Comparison of ENCODE assay signal across 20 cellular contexts in the genomic region with DNA sequence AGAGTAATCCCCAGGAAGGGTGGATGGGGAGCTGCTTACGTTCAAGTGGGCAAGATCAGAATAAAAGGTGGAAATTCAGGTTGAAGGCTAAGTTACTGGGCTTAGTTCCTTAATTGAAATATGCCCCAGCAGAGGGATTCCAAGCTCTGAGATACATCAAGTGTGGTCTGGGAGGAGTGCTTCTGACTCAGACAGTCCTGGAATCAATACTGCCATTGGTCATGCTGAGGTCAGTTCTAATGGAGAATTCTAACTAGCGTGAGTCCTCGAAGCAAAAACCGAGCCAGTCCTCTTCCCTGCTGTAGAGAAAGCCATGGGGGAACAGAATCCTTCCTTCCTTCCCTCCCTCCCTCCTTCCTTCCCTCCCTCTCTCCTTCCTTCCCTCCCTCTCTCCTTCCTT. TPM values are rescaled to one million over a fixed set of nuclear protein-coding genes. Genes with fewer than 3 reads are reported as not detected.
A peak's percentile ranks its signal among the peaks of the same experiment; 100 is the strongest.
DNase-seq lines count a peak whose midpoint lies in the region; ATAC-seq and TF ChIP-seq lines count a peak whose summit lies in the region.
"Had no signal": no experiment of that assay in that cellular context is flagged by ENCODE, and none has a peak within 500 bp of the region (broad histone marks: within the 10 kb centered on the region; RNA-seq: fewer than 3 reads in every experiment).

No MANE protein-coding gene starts in this region.

- H3K4me3 ChIP-seq in MG63 (no peak overlapping the region), RWPE2 (ENCODE audit: severe bottlenecking) (no peak overlapping the region)
- H3K4me3 ChIP-seq: BLaER1, SJSA1 had no signal

- no peak for TF ChIP-seq CTCF in RWPE2 (IDR thresholded peaks at IDR 0.05; ENCODE audit: poor library complexity, severe bottlenecking)

- H3K4me1 ChIP-seq in RWPE2 (ENCODE audit: insufficient read depth, poor library complexity, severe bottlenecking): no peaks in the 10 kb centered on the region
- H3K4me1 ChIP-seq: BLaER1 had no signal

- ATAC-seq in RWPE2 (ENCODE audit: low read depth): peak; percentile 62; the same call in 2 of the 3 replicates
- ATAC-seq: Right ventricle myocardium inferior had no signal

- H3K9me3 ChIP-seq in MG63 (no peaks in the 10 kb centered on the region), RWPE2 (ENCODE audit: severe bottlenecking) (no peaks in the 10 kb centered on the region)
- H3K9me3 ChIP-seq: SJSA1 had no signal

- peak; percentile 9 for DNase-seq in ELR (ENCODE audit: low read depth)
- DNase-seq in MG63: peak; percentile 45
- no peak for DNase-seq in RWPE2 (ENCODE audit: low spot score)
- DNase-seq in kidney tubule cell (ENCODE audit: low spot score): peak; percentile 16
- no peak for DNase-seq in NOMO-1 treated with DMSO at 0.1 percent for 48 hours (lab: John Stamatoyannopoulos, UW; ENCODE audit: unreplicated experiment)
- no peak for DNase-seq in HUDEP-2 (lab: John Stamatoyannopoulos, UW; ENCODE audit: unreplicated experiment in 76 of 76)
- no peak for DNase-seq in epidermal melanocyte (ENCODE audit: insufficient read length, low spot score)
- DNase-seq: CD4-positive, alpha-beta T cell; COR-L47; DND-41; Kasumi-1; MM.1S; NCI-H1105; NCI-H146; NCI-H2029; NCI-H526 had no signal

- H3K27ac ChIP-seq in RWPE2 (ENCODE audit: poor library complexity, severe bottlenecking): no peak overlapping the region
- H3K27ac ChIP-seq: BLaER1, SJSA1 had no signal

- H3K27me3 ChIP-seq in MG63 (peaks cover 17% of the 10 kb centered on the region), RWPE2 (ENCODE audit: insufficient read depth, poor library complexity, severe bottlenecking) (no peaks in the 10 kb centered on the region)
- H3K27me3 ChIP-seq: BLaER1, SJSA1 had no signal

- H3K36me3 ChIP-seq in MG63 (no peaks in the 10 kb centered on the region), RWPE2 (ENCODE audit: low read depth) (no peaks in the 10 kb centered on the region)
- H3K36me3 ChIP-seq: BLaER1, SJSA1 had no signal

RNA-seq across cellular contexts. Expression of a gene that starts 39.9 kb away (rescaled TPM):
- total RNA-seq in MG63 (2014; rRNA removed; shearing (Covaris generic); ENCODE audit: low replicate concordance): not detected in 2 replicates
- total RNA-seq: CD4-positive, alpha-beta T cell; SJSA1; T-helper 1 cell treated with Interleukin-12 subunit alpha and Interleukin-12 subunit beta and Interleukin-4 antibody, amounts not matched to agents 30 ng/mL and 1 ng/mL, for 36 hours had no signal

Comparison
In these comparisons a context has a peak if more than half of its experiments do, and no peak if none do; other contexts are left out.
1. DNase-seq: peak in ELR (single experiment), MG63 (single experiment) and kidney tubule cell (single experiment); none in RWPE2 (single experiment), NOMO-1 treated with DMSO at 0.1 percent for 48 hours (single experiment), HUDEP-2 (0 of 76) and epidermal melanocyte (single experiment).